In genomic region chr6:142716097-142716496, GRCh38 we compare ENCODE assay signal across 14 cellular contexts.
DNase-seq lines count a peak whose midpoint lies in the region; TF ChIP-seq lines count a peak whose summit lies in the region.
"Had no signal": no experiment of that assay in that cellular context is flagged by ENCODE, and none has a peak within 500 bp of the region (broad histone marks: within the 10 kb centered on the region; RNA-seq: fewer than 3 reads in every experiment).

No MANE protein-coding gene starts in this region.

- H3K4me3 ChIP-seq in GM12865 (ENCODE audit: low read depth, low read length) (no peak overlapping the region), mesendoderm (ENCODE audit: low read length) (no peak overlapping the region), PC-9 (no peak overlapping the region)
- H3K4me3 ChIP-seq: GM23248, sigmoid colon had no signal

- no peak overlapping the region for H2BK15ac ChIP-seq in mesendoderm (replicated peaks; ENCODE audit: low read depth)

- peaks cover 10% of the 10 kb centered on the region; the same call in 1 of the 2 replicates for H3K9me3 ChIP-seq in PC-9 (ENCODE audit: insufficient read depth, low read depth)
- H3K9me3 ChIP-seq: sigmoid colon had no signal

- no peaks in the 10 kb centered on the region for H3K27me3 ChIP-seq in mesendoderm (ENCODE audit: insufficient read depth, low read length, poor library complexity)
- H3K27me3 ChIP-seq in PC-9 (ENCODE audit: insufficient read depth, low read depth): no peaks in the 10 kb centered on the region
- H3K27me3 ChIP-seq: sigmoid colon had no signal

- no peak overlapping the region for H3K4me2 ChIP-seq in mesendoderm (ENCODE audit: low read length)
- no peak overlapping the region for H3K4me2 ChIP-seq in PC-9

- no peak overlapping the region for H2BK120ac ChIP-seq in mesendoderm (ENCODE audit: low read depth, low read length)

- TF ChIP-seq CTCF in GM12865 (IDR thresholded peaks at IDR 0.05; ENCODE audit: insufficient read depth, low read depth, low read length, missing control alignments) (no peak), PC-9 (conservative IDR thresholded peaks at IDR 0.05) (no peak)

- no peaks in the 10 kb centered on the region for H4K20me1 ChIP-seq in PC-9 (ENCODE audit: insufficient read depth)

- no peaks in the 10 kb centered on the region for H3K79me2 ChIP-seq in mesendoderm (ENCODE audit: control insufficient read depth, insufficient read depth, low read length)
- H3K79me2 ChIP-seq in PC-9 (ENCODE audit: low read depth): no peaks in the 10 kb centered on the region

- no CpG with 5 or more reads among the region's 2 CpGs for WGBS in mesendoderm (ENCODE audit: extremely low coverage, insufficient coverage, low lambda C conversion rate)

- H3K79me1 ChIP-seq in mesendoderm (ENCODE audit: low read length): no peaks in the 10 kb centered on the region

- POLR2A ChIA-PET in PC-9 (lab: Charles Lee; ENCODE audit: unreplicated experiment): no interaction called here

- no TSS peak for BruUV-seq in PC-9 (replicated peaks; lab: Mats Ljungman, UMichigan)

- H3F3A ChIP-seq in PC-9 (ENCODE audit: insufficient read depth, low read depth): no peaks in the 10 kb centered on the region

- H3K18ac ChIP-seq in mesendoderm (ENCODE audit: low read length): no peak overlapping the region

- H4K8ac ChIP-seq in mesendoderm (ENCODE audit: low read depth, low read length): no peak overlapping the region

- H3K4ac ChIP-seq in mesendoderm (ENCODE audit: low read depth, low read length): no peak overlapping the region

- no peak overlapping the region for H2AK5ac ChIP-seq in mesendoderm (ENCODE audit: low read length)

- intact Hi-C loops in PC-9 (cut with micrococcal nuclease; ENCODE audit: unreplicated experiment): no loop called here

- H2AFZ ChIP-seq in PC-9: no peak overlapping the region; the same call in 1 of the 2 replicates
- H2AFZ ChIP-seq: GM23248 had no signal

- H3K56ac ChIP-seq in mesendoderm (ENCODE audit: low read length): no peak overlapping the region

- no peak overlapping the region for H3K23ac ChIP-seq in mesendoderm (ENCODE audit: low read length)

- no peak overlapping the region for H3K9ac ChIP-seq in mesendoderm (ENCODE audit: low read length)
- H3K9ac ChIP-seq: GM23248 had no signal

- H3K9me2 ChIP-seq in PC-9 (ENCODE audit: insufficient read depth): no peaks in the 10 kb centered on the region

- no peak overlapping the region for H3K27ac ChIP-seq in mesendoderm (ENCODE audit: low read depth, low read length)
- H3K27ac ChIP-seq in PC-9: no peak overlapping the region
- H3K27ac ChIP-seq: GM23248, sigmoid colon had no signal

- DNase-seq in GM12865 (ENCODE audit: low read depth) (peak; percentile 23), LHCN-M2 (ENCODE audit: low read depth) (peak; percentile 15), UCSD-AML1 (lab: John Stamatoyannopoulos, UW; ENCODE audit: unreplicated experiment) (peak; percentile 32), mesendoderm (peak; percentile 30), SW 1271 (lab: John Stamatoyannopoulos, UW) (no peak), T-helper 9 cell (no peak), iPS-NIHi7 (ENCODE audit: extremely low spot score) (no peak), PC-9 (no peak)
- DNase-seq: activated naive CD8-positive, alpha-beta T cell treated with anti-CD3 and anti-CD28 coated beads for 36 hours; effector memory CD8-positive, alpha-beta T cell; GM23248; NCI-H1092 treated with DMSO at 0.1 percent for 48 hours; sigmoid colon; trophoblast cell had no signal

- CTCF ChIA-PET in PC-9 (lab: Charles Lee): no interaction called here

- H3K36me3 ChIP-seq in mesendoderm (ENCODE audit: control insufficient read depth, insufficient read depth, low read length) (no peaks in the 10 kb centered on the region), PC-9 (ENCODE audit: low read depth) (no peaks in the 10 kb centered on the region)
- H3K36me3 ChIP-seq: sigmoid colon had no signal

- H3K4me1 ChIP-seq in mesendoderm (ENCODE audit: control insufficient read depth, low read depth, low read length): peaks cover 2% of the 10 kb centered on the region
- no peaks in the 10 kb centered on the region for H3K4me1 ChIP-seq in PC-9 (replicated peaks; ENCODE audit: insufficient read depth)
- H3K4me1 ChIP-seq: sigmoid colon had no signal

- no peak overlapping the region for H2BK5ac ChIP-seq in mesendoderm (ENCODE audit: low read length)

- H4K5ac ChIP-seq in mesendoderm (ENCODE audit: low read length): no peak overlapping the region

Comparison
In these comparisons a context has a peak if more than half of its experiments do, and no peak if none do; other contexts are left out.
1. DNase-seq: peak in GM12865 (single experiment), LHCN-M2 (single experiment), UCSD-AML1 (single experiment) and mesendoderm (single experiment); none in SW 1271 (0 of 2), T-helper 9 cell (single experiment), iPS-NIHi7 (single experiment) and PC-9 (0 of 2).